Comparison of ENCODE assay signal across 8 cellular contexts in genomic region chr1:154407866-154408777, GRCh38. TPM values are rescaled to one million over a fixed set of nuclear protein-coding genes. Genes with fewer than 3 reads are reported as not detected.
DNase-seq lines count a peak whose midpoint lies in the region; ATAC-seq and TF ChIP-seq lines count a peak whose summit lies in the region.

No MANE protein-coding gene starts in this region.

- ATAC-seq in activated naive CD8-positive, alpha-beta T cell treated with anti-CD3 and anti-CD28 coated beads, Interleukin-2, amount 10 ng/mL, durations not matched to agents 7 days and 5 days (ENCODE audit: low read depth) = no peak
- ATAC-seq in right lobe of liver = peak; percentile 8 to 61 (median 46)
- no peak for ATAC-seq in thoracic aorta (ENCODE audit: insufficient number of reproducible peaks, low FRiP score, low read depth)
- ATAC-seq in HG03432 (IDR thresholded peaks at IDR 0.05; ENCODE audit: unreplicated experiment) = no peak
- ATAC-seq in GM21737 (IDR thresholded peaks at IDR 0.05; ENCODE audit: unreplicated experiment) = no peak

- H3K27ac ChIP-seq in right lobe of liver (peak overlapping the region; percentile 98 to 99 (median 98)), thoracic aorta (peak overlapping the region in 1 of 2 donors; percentile 90)

- H3K4me3 Mint-ChIP-seq in activated T-cell treated with anti-CD3 and anti-CD28 coated beads, Interleukin-2, amount 50 U/mL, for 24 hours = peak overlapping the region; percentile 86
- H3K4me3 Mint-ChIP-seq in activated naive CD8-positive, alpha-beta T cell treated with anti-CD3 and anti-CD28 coated beads, Interleukin-2, amount 10 ng/mL, durations not matched to agents 7 days and 5 days = peak overlapping the region; percentile 39

- H3K9me3 ChIP-seq in right lobe of liver = no peaks in the 10 kb centered on the region
- H3K9me3 ChIP-seq in thoracic aorta = no peaks in the 10 kb centered on the region

- peaks cover 84% of the 10 kb centered on the region for H3K4me1 Mint-ChIP-seq in activated T-cell treated with anti-CD3 and anti-CD28 coated beads, Interleukin-2, amount 50 U/mL, for 24 hours (ENCODE audit: low read depth)
- H3K4me1 Mint-ChIP-seq in activated naive CD8-positive, alpha-beta T cell treated with anti-CD3 and anti-CD28 coated beads, Interleukin-2, amount 10 ng/mL, durations not matched to agents 7 days and 5 days = peaks cover 53% of the 10 kb centered on the region

- no peaks in the 10 kb centered on the region for H3K27me3 Mint-ChIP-seq in activated T-cell treated with anti-CD3 and anti-CD28 coated beads, Interleukin-2, amount 50 U/mL, for 24 hours
- H3K27me3 Mint-ChIP-seq in activated naive CD8-positive, alpha-beta T cell treated with anti-CD3 and anti-CD28 coated beads, Interleukin-2, amount 10 ng/mL, durations not matched to agents 7 days and 5 days = peaks cover 21% of the 10 kb centered on the region

- WGBS in right lobe of liver (ENCODE audit: insufficient coverage, low coverage, low lambda C conversion rate, missing lambda C conversion rate) = 8% methylated on average over 7 of the region's 8 CpGs

- POLR2A ChIA-PET in activated naive CD8-positive, alpha-beta T cell treated with anti-CD3 and anti-CD28 coated beads, Interleukin-2, amount 10 ng/mL, durations not matched to agents 7 days and 5 days (lab: Charles Lee) = interaction anchor here (1.1 to 1.5 kb wide), 3 partner anchors 9 to 31 kb away, joined by 3 to 5 read pairs (median 5); no protein-coding TSS in a partner anchor

- TF ChIP-seq CTCF in right lobe of liver (IDR thresholded peaks at IDR 0.05) = no peak
- no peak for TF ChIP-seq CTCF in thoracic aorta (IDR thresholded peaks at IDR 0.05)

- H3K27me3 ChIP-seq in right lobe of liver (no peaks in the 10 kb centered on the region), thoracic aorta (replicated peaks; ENCODE audit: insufficient read depth) (no peaks in the 10 kb centered on the region)

- H3K4me1 ChIP-seq in right lobe of liver (peaks cover 0 to 65% (median 22%) of the 10 kb centered on the region in 4 donors), thoracic aorta (ENCODE audit: control insufficient read depth in 1 of 2, low read depth in 2 of 2) (peaks cover 12 to 28% of the 10 kb centered on the region in 2 donors)

- no peaks in the 10 kb centered on the region for H3K9me3 Mint-ChIP-seq in activated T-cell treated with anti-CD3 and anti-CD28 coated beads, Interleukin-2, amount 50 U/mL, for 24 hours
- no peaks in the 10 kb centered on the region for H3K9me3 Mint-ChIP-seq in activated naive CD8-positive, alpha-beta T cell treated with anti-CD3 and anti-CD28 coated beads, Interleukin-2, amount 10 ng/mL, durations not matched to agents 7 days and 5 days

- DNase-seq in activated T-cell treated with anti-CD3 and anti-CD28 coated beads, Interleukin-2, amount 50 U/mL, for 24 hours = peak; percentile 37
- DNase-seq in activated T-cell treated with anti-CD3 and anti-CD28 coated beads, Interleukin-2, amount 50 U/mL, for 48 hours = no peak
- DNase-seq in activated naive CD8-positive, alpha-beta T cell treated with anti-CD3 and anti-CD28 coated beads, Interleukin-2, amount 10 ng/mL, durations not matched to agents 7 days and 5 days = no peak
- DNase-seq in right lobe of liver (peak in 2 of 3 donors; percentile 78 to 86), thoracic aorta (ENCODE audit: low spot score) (no peak)
- no peak for DNase-seq in activated CD8-positive, alpha-beta memory T cell treated with anti-CD3 and anti-CD28 coated beads, Interleukin-2, amount 50 U/mL, for 48 hours

- TF ChIP-seq POLR2A in right lobe of liver (IDR thresholded peaks at IDR 0.05) = peak; percentile 47

- intact Hi-C loops in right lobe of liver (cut with DNase I) = no loop called here

- H3K36me3 Mint-ChIP-seq in activated T-cell treated with anti-CD3 and anti-CD28 coated beads, Interleukin-2, amount 50 U/mL, for 24 hours (ENCODE audit: low read depth) = peaks cover 2% of the 10 kb centered on the region
- no peaks in the 10 kb centered on the region for H3K36me3 Mint-ChIP-seq in activated naive CD8-positive, alpha-beta T cell treated with anti-CD3 and anti-CD28 coated beads, Interleukin-2, amount 10 ng/mL, durations not matched to agents 7 days and 5 days

- H3K27ac Mint-ChIP-seq in activated T-cell treated with anti-CD3 and anti-CD28 coated beads, Interleukin-2, amount 50 U/mL, for 24 hours = peak overlapping the region; percentile 95
- no peak overlapping the region for H3K27ac Mint-ChIP-seq in activated naive CD8-positive, alpha-beta T cell treated with anti-CD3 and anti-CD28 coated beads, Interleukin-2, amount 10 ng/mL, durations not matched to agents 7 days and 5 days

- peak overlapping the region; percentile 79 to 95 (median 91) for H3K4me3 ChIP-seq in right lobe of liver
- H3K4me3 ChIP-seq in thoracic aorta = peak overlapping the region; percentile 40

- no peaks in the 10 kb centered on the region for H3K36me3 ChIP-seq in right lobe of liver
- no peaks in the 10 kb centered on the region for H3K36me3 ChIP-seq in thoracic aorta

RNA-seq across cellular contexts. Expression of gene IL6R, which starts 3.0 kb away (rescaled TPM):
- 1 to 10 TPM; 4.6 to 6.3 TPM for total RNA-seq in activated naive CD8-positive, alpha-beta T cell treated with anti-CD3 and anti-CD28 coated beads, Interleukin-2, amount 10 ng/mL, durations not matched to agents 7 days and 5 days
- total RNA-seq in right lobe of liver = 100 to 1,000 TPM in 2 of 6 experiments, 10 to 100 TPM in 4; 32.2 to 145 (median 68.2) TPM
- total RNA-seq in thoracic aorta = 10 to 100 TPM; 25.8 to 48.3 TPM

Comparison
In these comparisons a context has a peak if more than half of its experiments do, and no peak if none do; other contexts are left out.
1. DNase-seq: peak in activated T-cell treated with anti-CD3 and anti-CD28 coated beads, Interleukin-2, amount 50 U/mL, for 24 hours (single experiment) and right lobe of liver (2 of 3); none in activated T-cell treated with anti-CD3 and anti-CD28 coated beads, Interleukin-2, amount 50 U/mL, for 48 hours (0 of 2), activated naive CD8-positive, alpha-beta T cell treated with anti-CD3 and anti-CD28 coated beads, Interleukin-2, amount 10 ng/mL, durations not matched to agents 7 days and 5 days (single experiment), thoracic aorta (single experiment) and activated CD8-positive, alpha-beta memory T cell treated with anti-CD3 and anti-CD28 coated beads, Interleukin-2, amount 50 U/mL, for 48 hours (single experiment).
2. ATAC-seq: peak in right lobe of liver (4 of 4); none in activated naive CD8-positive, alpha-beta T cell treated with anti-CD3 and anti-CD28 coated beads, Interleukin-2, amount 10 ng/mL, durations not matched to agents 7 days and 5 days (single experiment), thoracic aorta (single experiment), HG03432 (single experiment) and GM21737 (single experiment).